ENCODE assay signal across 9 cellular contexts in genomic region chr5:32711693-32712462, GRCh38. TPM values are rescaled to one million over a fixed set of nuclear protein-coding genes. Genes with fewer than 3 reads are reported as not detected.
DNase-seq lines count a peak whose midpoint lies in the region; ATAC-seq and TF ChIP-seq lines count a peak whose summit lies in the region.
"Had no signal": no experiment of that assay in that cellular context is flagged by ENCODE, and none has a peak within 500 bp of the region (broad histone marks: within the 10 kb centered on the region; RNA-seq: fewer than 3 reads in every experiment).

No MANE protein-coding gene starts in this region.

- no peaks in the 10 kb centered on the region for H3K4me1 Mint-ChIP-seq in glutamatergic neuron (ENCODE audit: low read depth, unreplicated experiment)

- TF ChIP-seq CTCF in glutamatergic neuron (IDR thresholded peaks at IDR 0.05; ENCODE audit: partially characterized antibody, unreplicated experiment) (no peak), psoas muscle (IDR thresholded peaks at IDR 0.05) (no peak)

- DNase-seq in ELR (ENCODE audit: low read depth), result peak; percentile 60
- peak; percentile 16 for DNase-seq in T1000 (lab: John Stamatoyannopoulos, UW)
- peak; percentile 45 for DNase-seq in glutamatergic neuron
- peak; percentile 50 to 66 for DNase-seq in psoas muscle
- DNase-seq in activated effector memory CD4-positive, alpha-beta T cell treated with anti-CD3 and anti-CD28 coated beads, Interleukin-2, amount 50 U/mL, for 16 hours, result no peak
- no peak for DNase-seq in middle frontal gyrus (ENCODE audit: extremely low spot score, low spot score)
- DNase-seq in activated CD4-positive, CD25-positive, alpha-beta regulatory T cell (lab: John Stamatoyannopoulos, UW), result no peak

- peaks cover 5% of the 10 kb centered on the region for H3K4me1 ChIP-seq in psoas muscle

- intact Hi-C loops in psoas muscle (cut with DNase I), result loop anchor here in 1 of 2 donors (5.0 kb wide), 1 partner anchor 585 kb away; no protein-coding TSS in a partner anchor

- H3K27ac ChIP-seq in psoas muscle, result peak overlapping the region; percentile 41
- H3K27ac ChIP-seq: epithelial cell of prostate had no signal

- no peak overlapping the region for H3K27ac Mint-ChIP-seq in glutamatergic neuron (ENCODE audit: unreplicated experiment)

- H3K27me3 ChIP-seq in psoas muscle (ENCODE audit: insufficient read depth in 3 of 3, low read length in 2 of 3), result peaks cover 0 to 30% (median 20%) of the 10 kb centered on the region in 3 donors

- ATAC-seq in psoas muscle (peak; percentile 41 to 53 (median 51)), HG02642 (IDR thresholded peaks at IDR 0.05; ENCODE audit: poor library complexity, unreplicated experiment) (no peak)

- H3K36me3 Mint-ChIP-seq in glutamatergic neuron (ENCODE audit: unreplicated experiment), result no peaks in the 10 kb centered on the region

- 0 to 2% (median 1%) methylated on average over 53 to 75 of the region's 75 CpGs for WGBS in psoas muscle, 3 donors

- H3K9me3 Mint-ChIP-seq in glutamatergic neuron (ENCODE audit: unreplicated experiment), result peaks cover 5% of the 10 kb centered on the region

- peak overlapping the region; percentile 80 for H3K4me3 ChIP-seq in psoas muscle

- no peaks in the 10 kb centered on the region for H3K9me3 ChIP-seq in psoas muscle

- peak overlapping the region; percentile 76 for H3K4me3 Mint-ChIP-seq in glutamatergic neuron (ENCODE audit: unreplicated experiment)

- H3K36me3 ChIP-seq in psoas muscle (ENCODE audit: insufficient read depth in 1 of 2, low read depth in 1 of 2), result no peaks in the 10 kb centered on the region

- H3K27me3 Mint-ChIP-seq in glutamatergic neuron (ENCODE audit: unreplicated experiment), result peaks cover 16% of the 10 kb centered on the region

RNA-seq across cellular contexts. Expression of gene NPR3, which starts 0.8 kb away (rescaled TPM):
- total RNA-seq in glutamatergic neuron (ENCODE audit: unreplicated experiment), result not detected
- 10 to 100 TPM in 3 of 4 donors, 1 to 10 TPM in 1; 2.2 to 44.2 (median 20.5) TPM for total RNA-seq in psoas muscle
- 10 to 100 TPM in 1 of 3 donors, 1 to 10 TPM in 2; 1.6 to 19.6 (median 1.8) TPM for polyA plus RNA-seq in psoas muscle

Comparison
In these comparisons a context has a peak if more than half of its experiments do, and no peak if none do; other contexts are left out.
1. DNase-seq: peak in ELR (single experiment), T1000 (single experiment), glutamatergic neuron (single experiment) and psoas muscle (2 of 2); none in activated effector memory CD4-positive, alpha-beta T cell treated with anti-CD3 and anti-CD28 coated beads, Interleukin-2, amount 50 U/mL, for 16 hours (single experiment), middle frontal gyrus (single experiment) and activated CD4-positive, CD25-positive, alpha-beta regulatory T cell (0 of 4).